In the genomic region with DNA sequence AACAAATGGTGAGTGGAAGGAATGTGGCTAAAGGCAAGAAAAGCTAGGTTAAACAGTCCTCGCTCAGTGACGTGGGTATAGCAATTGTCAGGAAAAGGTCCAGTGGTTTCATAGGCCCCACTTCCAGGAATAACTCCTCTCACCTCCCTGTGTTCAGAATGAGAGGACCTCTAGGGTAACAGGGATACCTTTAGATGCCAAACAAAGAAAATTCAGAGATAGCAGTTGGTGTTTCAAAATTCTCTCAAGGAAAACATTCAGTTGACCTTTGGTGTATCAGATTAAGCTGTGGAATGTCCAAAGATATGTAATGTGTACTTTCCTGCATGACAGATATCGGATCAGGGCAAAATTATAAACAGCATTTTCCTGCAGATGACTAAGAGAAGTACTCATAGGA, we compare ENCODE assay signal across 23 cellular contexts.
DNase-seq lines count a peak whose midpoint lies in the region; ATAC-seq and TF ChIP-seq lines count a peak whose summit lies in the region.
"Had no signal": no experiment of that assay in that cellular context is flagged by ENCODE, and none has a peak within 500 bp of the region (broad histone marks: within the 10 kb centered on the region; RNA-seq: fewer than 3 reads in every experiment).

No MANE protein-coding gene starts in this region.

- no peaks in the 10 kb centered on the region for H3K9me3 ChIP-seq in fibroblast of lung (ENCODE audit: control insufficient read depth, insufficient read depth, low read depth, low read length)
- H3K9me3 ChIP-seq: A549 had no signal

- DNase-seq in EH (ENCODE audit: low read depth): peak; percentile 54
- DNase-seq in amniotic epithelial cell (ENCODE audit: low read depth): peak; percentile 85
- peak; percentile 27 to 31 for DNase-seq in fibroblast of lung (ENCODE audit: low read depth in 2 of 2)
- no peak for DNase-seq in osteocyte (ENCODE audit: extremely low spot score, unreplicated experiment)
- DNase-seq in activated CD4-positive, alpha-beta T cell treated with anti-CD3 and anti-CD28 coated beads, Interleukin-2, amount 10 ng/mL, durations not matched to agents 24 days and 14 days: no peak
- no peak for DNase-seq in NCI-H510A (lab: John Stamatoyannopoulos, UW)
- no peak for DNase-seq in activated CD8-positive, alpha-beta T cell treated with anti-CD3 and anti-CD28 coated beads, Interleukin-2, amount 10 ng/mL, durations not matched to agents 7 days and 5 days
- DNase-seq: activated CD4-positive, CD25-positive, alpha-beta regulatory T cell treated with anti-CD3 and anti-CD28 coated beads, Interleukin-2, amount 50 U/mL, for 72 hours; activated CD8-positive, alpha-beta T cell treated with anti-CD3 and anti-CD28 coated beads for 36 hours; activated effector memory CD4-positive, alpha-beta T cell treated with anti-CD3 and anti-CD28 coated beads, Interleukin-2, amount 50 U/mL, for 16 hours; activated naive CD8-positive, alpha-beta T cell treated with anti-CD3 and anti-CD28 coated beads, Interleukin-2, amount 10 ng/mL, durations not matched to agents 7 days and 5 days; endodermal cell; H9; left colon; NCI-H1417; NCI-H2081; NCI-H446; T-helper 9 cell had no signal

- H3K4me3 Mint-ChIP-seq in osteocyte (ENCODE audit: unreplicated experiment): no peak overlapping the region
- H3K4me3 Mint-ChIP-seq in activated CD4-positive, alpha-beta T cell treated with anti-CD3 and anti-CD28 coated beads, Interleukin-2, amount 10 ng/mL, durations not matched to agents 24 days and 14 days: no peak overlapping the region
- H3K4me3 Mint-ChIP-seq in activated CD8-positive, alpha-beta T cell treated with anti-CD3 and anti-CD28 coated beads, Interleukin-2, amount 10 ng/mL, durations not matched to agents 7 days and 5 days: no peak overlapping the region
- H3K4me3 Mint-ChIP-seq: activated CD8-positive, alpha-beta T cell treated with anti-CD3 and anti-CD28 coated beads for 36 hours; activated naive CD8-positive, alpha-beta T cell treated with anti-CD3 and anti-CD28 coated beads, Interleukin-2, amount 10 ng/mL, durations not matched to agents 7 days and 5 days; endodermal cell; H9; memory B cell had no signal

- H3K4me1 ChIP-seq in fibroblast of lung (ENCODE audit: control insufficient read depth, extremely low read depth, insufficient read depth, low read length): no peaks in the 10 kb centered on the region
- H3K4me1 ChIP-seq: A549 had no signal

- TF ChIP-seq CTCF in fibroblast of lung (conservative IDR thresholded peaks at IDR 0.05 in 1 of 2, IDR thresholded peaks at IDR 0.05 in 1 of 2; ENCODE audit: low read depth in 1 of 2, low read length in 2 of 2) (no peak), osteocyte (IDR thresholded peaks at IDR 0.05) (no peak)

- no peak overlapping the region for H3K4me2 ChIP-seq in fibroblast of lung (ENCODE audit: extremely low read depth, insufficient read depth, low read length)
- H3K4me2 ChIP-seq: A549 had no signal

- CTCF ChIA-PET in activated CD8-positive, alpha-beta T cell treated with anti-CD3 and anti-CD28 coated beads, Interleukin-2, amount 10 ng/mL, durations not matched to agents 7 days and 5 days (lab: Charles Lee): no interaction called here

- ATAC-seq in GM18868 (IDR thresholded peaks at IDR 0.05; ENCODE audit: unreplicated experiment): no peak
- ATAC-seq in activated CD8-positive, alpha-beta T cell treated with anti-CD3 and anti-CD28 coated beads, Interleukin-2, amount 10 ng/mL, durations not matched to agents 7 days and 5 days: no peak
- ATAC-seq: A549; activated CD8-positive, alpha-beta T cell treated with anti-CD3 and anti-CD28 coated beads for 36 hours; left colon had no signal

- no peak overlapping the region for H3K9ac ChIP-seq in fibroblast of lung (ENCODE audit: insufficient read depth, low read length)

- no peaks in the 10 kb centered on the region for H3K27me3 ChIP-seq in fibroblast of lung (ENCODE audit: control insufficient read depth, insufficient read depth, low read length)

- no peak overlapping the region for H2AFZ ChIP-seq in fibroblast of lung (ENCODE audit: low read length)

- no peak overlapping the region for H3K27ac ChIP-seq in fibroblast of lung (ENCODE audit: insufficient read depth, low read length)
- H3K27ac ChIP-seq: A549, skin epidermis had no signal

- POLR2A ChIA-PET in activated CD8-positive, alpha-beta T cell treated with anti-CD3 and anti-CD28 coated beads, Interleukin-2, amount 10 ng/mL, durations not matched to agents 7 days and 5 days (lab: Charles Lee): no interaction called here

- no peaks in the 10 kb centered on the region for H3K27me3 Mint-ChIP-seq in osteocyte (ENCODE audit: unreplicated experiment)
- no peaks in the 10 kb centered on the region for H3K27me3 Mint-ChIP-seq in activated CD4-positive, alpha-beta T cell treated with anti-CD3 and anti-CD28 coated beads, Interleukin-2, amount 10 ng/mL, durations not matched to agents 24 days and 14 days
- H3K27me3 Mint-ChIP-seq in activated CD8-positive, alpha-beta T cell treated with anti-CD3 and anti-CD28 coated beads, Interleukin-2, amount 10 ng/mL, durations not matched to agents 7 days and 5 days (ENCODE audit: low read depth): no peaks in the 10 kb centered on the region
- H3K27me3 Mint-ChIP-seq: activated CD8-positive, alpha-beta T cell treated with anti-CD3 and anti-CD28 coated beads for 36 hours; activated naive CD8-positive, alpha-beta T cell treated with anti-CD3 and anti-CD28 coated beads, Interleukin-2, amount 10 ng/mL, durations not matched to agents 7 days and 5 days had no signal

- H3K36me3 Mint-ChIP-seq in osteocyte (ENCODE audit: unreplicated experiment): no peaks in the 10 kb centered on the region
- no peaks in the 10 kb centered on the region for H3K36me3 Mint-ChIP-seq in activated CD4-positive, alpha-beta T cell treated with anti-CD3 and anti-CD28 coated beads, Interleukin-2, amount 10 ng/mL, durations not matched to agents 24 days and 14 days (ENCODE audit: low read depth)
- no peaks in the 10 kb centered on the region for H3K36me3 Mint-ChIP-seq in activated CD8-positive, alpha-beta T cell treated with anti-CD3 and anti-CD28 coated beads, Interleukin-2, amount 10 ng/mL, durations not matched to agents 7 days and 5 days (ENCODE audit: low read depth)
- H3K36me3 Mint-ChIP-seq: activated naive CD8-positive, alpha-beta T cell treated with anti-CD3 and anti-CD28 coated beads, Interleukin-2, amount 10 ng/mL, durations not matched to agents 7 days and 5 days; memory B cell had no signal

- H3K36me3 ChIP-seq in fibroblast of lung (ENCODE audit: control insufficient read depth, insufficient read depth, low read length): no peaks in the 10 kb centered on the region

- H3K79me2 ChIP-seq in fibroblast of lung (ENCODE audit: control insufficient read depth, insufficient read depth, low read length): no peaks in the 10 kb centered on the region

- H3K4me1 Mint-ChIP-seq in osteocyte (ENCODE audit: unreplicated experiment): peaks cover 12% of the 10 kb centered on the region
- no peaks in the 10 kb centered on the region for H3K4me1 Mint-ChIP-seq in activated CD4-positive, alpha-beta T cell treated with anti-CD3 and anti-CD28 coated beads, Interleukin-2, amount 10 ng/mL, durations not matched to agents 24 days and 14 days
- H3K4me1 Mint-ChIP-seq in activated CD8-positive, alpha-beta T cell treated with anti-CD3 and anti-CD28 coated beads, Interleukin-2, amount 10 ng/mL, durations not matched to agents 7 days and 5 days (ENCODE audit: low read depth): no peaks in the 10 kb centered on the region
- H3K4me1 Mint-ChIP-seq: activated naive CD8-positive, alpha-beta T cell treated with anti-CD3 and anti-CD28 coated beads, Interleukin-2, amount 10 ng/mL, durations not matched to agents 7 days and 5 days; endodermal cell; H9; memory B cell had no signal

- peaks cover 8% of the 10 kb centered on the region for H3K9me3 Mint-ChIP-seq in osteocyte (ENCODE audit: unreplicated experiment)
- no peaks in the 10 kb centered on the region for H3K9me3 Mint-ChIP-seq in activated CD4-positive, alpha-beta T cell treated with anti-CD3 and anti-CD28 coated beads, Interleukin-2, amount 10 ng/mL, durations not matched to agents 24 days and 14 days
- no peaks in the 10 kb centered on the region for H3K9me3 Mint-ChIP-seq in activated CD8-positive, alpha-beta T cell treated with anti-CD3 and anti-CD28 coated beads, Interleukin-2, amount 10 ng/mL, durations not matched to agents 7 days and 5 days (ENCODE audit: insufficient read depth)
- H3K9me3 Mint-ChIP-seq: activated naive CD8-positive, alpha-beta T cell treated with anti-CD3 and anti-CD28 coated beads, Interleukin-2, amount 10 ng/mL, durations not matched to agents 7 days and 5 days had no signal

- no peak overlapping the region for H3K4me3 ChIP-seq in fibroblast of lung (replicated peaks in 1 of 4; ENCODE audit: control extremely low read depth in 1 of 4, insufficient read depth in 1 of 4, low read depth in 3 of 4, low read length in 4 of 4)
- H3K4me3 ChIP-seq: A549, coronary artery, skin epidermis had no signal

- no peaks in the 10 kb centered on the region for H4K20me1 ChIP-seq in fibroblast of lung (ENCODE audit: control insufficient read depth, extremely low read depth, insufficient read depth, low read length)

- intact Hi-C loops in activated CD4-positive, alpha-beta T cell treated with anti-CD3 and anti-CD28 coated beads, Interleukin-2, amount 10 ng/mL, durations not matched to agents 24 days and 14 days (cut with micrococcal nuclease): no loop called here

- H3K27ac Mint-ChIP-seq in osteocyte (ENCODE audit: unreplicated experiment): peak overlapping the region; percentile 74
- H3K27ac Mint-ChIP-seq in activated CD4-positive, alpha-beta T cell treated with anti-CD3 and anti-CD28 coated beads, Interleukin-2, amount 10 ng/mL, durations not matched to agents 24 days and 14 days: no peak overlapping the region
- no peak overlapping the region for H3K27ac Mint-ChIP-seq in activated CD8-positive, alpha-beta T cell treated with anti-CD3 and anti-CD28 coated beads, Interleukin-2, amount 10 ng/mL, durations not matched to agents 7 days and 5 days
- H3K27ac Mint-ChIP-seq: activated CD8-positive, alpha-beta T cell treated with anti-CD3 and anti-CD28 coated beads for 36 hours; activated naive CD8-positive, alpha-beta T cell treated with anti-CD3 and anti-CD28 coated beads, Interleukin-2, amount 10 ng/mL, durations not matched to agents 7 days and 5 days; endodermal cell; H9; memory B cell had no signal

Comparison
In these comparisons a context has a peak if more than half of its experiments do, and no peak if none do; other contexts are left out.
1. DNase-seq: peak in EH (single experiment), amniotic epithelial cell (single experiment) and fibroblast of lung (2 of 2); none in osteocyte (single experiment), activated CD4-positive, alpha-beta T cell treated with anti-CD3 and anti-CD28 coated beads, Interleukin-2, amount 10 ng/mL, durations not matched to agents 24 days and 14 days (single experiment), NCI-H510A (single experiment) and activated CD8-positive, alpha-beta T cell treated with anti-CD3 and anti-CD28 coated beads, Interleukin-2, amount 10 ng/mL, durations not matched to agents 7 days and 5 days (single experiment).